In the genomic region with DNA sequence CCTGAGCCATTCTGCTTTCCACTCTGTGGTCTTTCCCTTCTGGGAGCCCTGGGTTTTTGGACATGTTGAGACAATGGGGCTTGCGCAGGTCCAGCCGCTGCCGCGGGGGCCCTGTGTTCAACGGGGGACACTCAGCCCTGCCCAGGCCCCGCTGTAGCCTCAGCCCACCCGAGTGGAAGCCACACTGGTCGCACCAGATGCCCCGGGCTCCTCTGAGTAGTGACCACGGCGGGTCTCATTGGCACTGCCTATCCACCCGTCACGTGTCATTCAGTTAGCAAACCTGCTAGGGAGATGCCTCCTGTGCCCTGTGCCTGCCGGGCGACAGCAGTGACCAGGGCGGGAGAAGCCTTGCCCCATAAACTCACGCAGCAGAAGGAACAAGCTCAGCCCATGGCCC, we compare ENCODE assay signal across 22 cellular contexts. TPM values are rescaled to one million over a fixed set of nuclear protein-coding genes. Genes with fewer than 3 reads are reported as not detected.
A peak's percentile ranks its signal among the peaks of the same experiment; 100 is the strongest.
DNase-seq lines count a peak whose midpoint lies in the region; ATAC-seq and TF ChIP-seq lines count a peak whose summit lies in the region.
"Had no signal": no experiment of that assay in that cellular context is flagged by ENCODE, and none has a peak within 500 bp of the region (broad histone marks: within the 10 kb centered on the region; RNA-seq: fewer than 3 reads in every experiment).

No MANE protein-coding gene starts in this region.

- H3K4me3 ChIP-seq in GM23338 (no peak overlapping the region), HCT116 (replicated peaks in 1 of 2; ENCODE audit: low read depth in 1 of 2, low read length in 2 of 2) (no peak overlapping the region), neuronal stem cell (ENCODE audit: low read length in 2 of 2) (no peak overlapping the region), PC-3 (ENCODE audit: low read length) (no peak overlapping the region)
- H3K4me3 ChIP-seq in effector memory CD4-positive, alpha-beta T cell (ENCODE audit: insufficient read depth, low read depth, low read length, poor library complexity, severe bottlenecking) = no peak overlapping the region
- H3K4me3 ChIP-seq: SJCRH30 had no signal

- H3K4me1 Mint-ChIP-seq in GM23338 (no peaks in the 10 kb centered on the region), brain (no peaks in the 10 kb centered on the region)

- peak overlapping the region; percentile 37 for H3K4ac ChIP-seq in neuronal stem cell (ENCODE audit: low read length)

- H3K27ac Mint-ChIP-seq in GM23338 (0 out of 2 replicates have a peak overlapping the region, but pooled peaks have one; percentile 48), brain (peak overlapping the region in 3 of 5 experiments; percentile 9 to 63 (median 38))
- H3K27ac Mint-ChIP-seq: CD4-positive, alpha-beta T cell had no signal

- H4K20me1 ChIP-seq in GM23338 (replicated peaks; ENCODE audit: insufficient read depth) (no peaks in the 10 kb centered on the region), HCT116 (ENCODE audit: insufficient read depth) (no peaks in the 10 kb centered on the region), PC-3 (ENCODE audit: low read length) (no peaks in the 10 kb centered on the region)

- peak overlapping the region; percentile 85 for H4K91ac ChIP-seq in neuronal stem cell (ENCODE audit: low read depth, low read length, poor library complexity)

- TF ChIP-seq POLR2A in HCT116 (IDR thresholded peaks at IDR 0.05; ENCODE audit: borderline replicate concordance, extremely low read depth, insufficient read depth, insufficient read length) = no peak

- H3K27me3 ChIP-seq in GM23338 (ENCODE audit: insufficient read depth) = no peaks in the 10 kb centered on the region
- no peaks in the 10 kb centered on the region for H3K27me3 ChIP-seq in HCT116 (ENCODE audit: insufficient read depth, low read length)
- H3K27me3 ChIP-seq in neuronal stem cell (ENCODE audit: control insufficient read depth in 3 of 3, insufficient read depth in 3 of 3, low read depth in 1 of 3, low read length in 3 of 3) = no peaks in the 10 kb centered on the region
- H3K27me3 ChIP-seq in PC-3 (ENCODE audit: low read length) = no peaks in the 10 kb centered on the region
- no peaks in the 10 kb centered on the region for H3K27me3 ChIP-seq in effector memory CD4-positive, alpha-beta T cell (replicated peaks; ENCODE audit: control insufficient read depth, insufficient read depth, low read length, poor library complexity, severe bottlenecking)
- H3K27me3 ChIP-seq: SJCRH30 had no signal

- H2AFZ ChIP-seq in GM23338 (no peak overlapping the region), HCT116 (ENCODE audit: low read depth, low read length, poor library complexity, severe bottlenecking) (no peak overlapping the region), neuronal stem cell (ENCODE audit: low read length) (no peak overlapping the region), PC-3 (ENCODE audit: low read length) (no peak overlapping the region)

- H3K18ac ChIP-seq in neuronal stem cell (ENCODE audit: low read length) = peak overlapping the region; percentile 48

- H2BK120ac ChIP-seq in neuronal stem cell (ENCODE audit: low read depth, low read length) = peak overlapping the region; percentile 2

- H3K27ac ChIP-seq in GM23338 (ENCODE audit: low read depth) = no peak overlapping the region
- H3K27ac ChIP-seq in HCT116 (ENCODE audit: low read depth, low read length) = peak overlapping the region; percentile 7; the same call in 1 of the 2 replicates
- no peak overlapping the region for H3K27ac ChIP-seq in neuronal stem cell (replicated peaks; ENCODE audit: low read length)
- no peak overlapping the region for H3K27ac ChIP-seq in PC-3 (ENCODE audit: low read length)
- no peak overlapping the region for H3K27ac ChIP-seq in effector memory CD4-positive, alpha-beta T cell (ENCODE audit: insufficient read depth, low read length, poor library complexity, severe bottlenecking)
- H3K27ac ChIP-seq: SJCRH30 had no signal

- H3K9me3 ChIP-seq in HCT116 (ENCODE audit: control insufficient read depth in 1 of 2, insufficient read depth in 1 of 2, low read depth in 1 of 2, low read length in 2 of 2) (no peaks in the 10 kb centered on the region), neuronal stem cell (replicated peaks in 1 of 2; ENCODE audit: control insufficient read depth in 2 of 2, insufficient read depth in 1 of 2, low read depth in 1 of 2, low read length in 2 of 2) (no peaks in the 10 kb centered on the region), PC-3 (ENCODE audit: low read length) (no peaks in the 10 kb centered on the region)
- H3K9me3 ChIP-seq in effector memory CD4-positive, alpha-beta T cell (ENCODE audit: control insufficient read depth, low read length) = no peaks in the 10 kb centered on the region
- H3K9me3 ChIP-seq: SJCRH30 had no signal

- H2BK5ac ChIP-seq in neuronal stem cell (ENCODE audit: low read length) = peak overlapping the region; percentile 54

- H3K4me2 ChIP-seq in GM23338 = no peak overlapping the region
- no peak overlapping the region for H3K4me2 ChIP-seq in HCT116 (ENCODE audit: low read length)
- no peak overlapping the region for H3K4me2 ChIP-seq in neuronal stem cell (ENCODE audit: insufficient read depth, low read length, poor library complexity, severe bottlenecking)
- H3K4me2 ChIP-seq in PC-3 (ENCODE audit: low read length) = no peak overlapping the region

- TF ChIP-seq CTCF in GM23338 (conservative IDR thresholded peaks at IDR 0.05; ENCODE audit: low read depth in 2 of 2) (no peak), HCT116 (IDR thresholded peaks at IDR 0.05 in 2 of 3, conservative IDR thresholded peaks at IDR 0.05 in 1 of 3; ENCODE audit: borderline replicate concordance in 1 of 3, insufficient read depth in 1 of 3, low read depth in 2 of 3, low read length in 2 of 3) (no peak), brain (conservative IDR thresholded peaks at IDR 0.05) (no peak), PC-3 (conservative IDR thresholded peaks at IDR 0.05; ENCODE audit: low read depth, low read length) (no peak)

- no peak overlapping the region for H3K23ac ChIP-seq in neuronal stem cell (ENCODE audit: low read depth, low read length, poor library complexity)

- peak overlapping the region; percentile 41 for H2BK12ac ChIP-seq in neuronal stem cell (ENCODE audit: low read length)

- peak overlapping the region; percentile 5 for H2BK15ac ChIP-seq in neuronal stem cell (ENCODE audit: low read length)

- CTCF ChIA-PET in HCT116 (lab: Charles Lee) = no interaction called here
- CTCF ChIA-PET in PC-3 (lab: Charles Lee) = no interaction called here

- H3K79me1 ChIP-seq in neuronal stem cell (ENCODE audit: low read depth, low read length) = peaks cover 10% of the 10 kb centered on the region

- ATAC-seq in GM23338 (no peak), HCT116 (no peak), PC-3 (no peak), HG03342 (IDR thresholded peaks at IDR 0.05; ENCODE audit: unreplicated experiment) (no peak)
- ATAC-seq: Panc1 had no signal

- no peak overlapping the region for H3K4me3 Mint-ChIP-seq in GM23338
- no peak overlapping the region for H3K4me3 Mint-ChIP-seq in brain
- H3K4me3 Mint-ChIP-seq: CD4-positive, alpha-beta T cell had no signal

- TF ChIP-seq RAD21 in HCT116 (IDR thresholded peaks at IDR 0.05; ENCODE audit: low read depth) = no peak

- DNase-seq in GM23338 (ENCODE audit: low spot score) (no peak), HCT116 (ENCODE audit: low read depth, low spot score) (no peak), neuronal stem cell (ENCODE audit: low spot score) (no peak), PC-3 (no peak)
- DNase-seq in effector memory CD4-positive, alpha-beta T cell = no peak
- DNase-seq: CD4-positive, alpha-beta T cell; COR-L47; DMS79; KBM-7; NCI-H1092; NCI-H1436; NCI-H1930; NCI-H226; NCI-H510A treated with DMSO at 0.1 percent for 48 hours; NCI-H774; NK-92 treated with Interleukin-12 subunit alpha and Interleukin-12 subunit beta, amount 100 ng/mL, for 24 hours; SJCRH30 had no signal

- no peaks in the 10 kb centered on the region for H3K9me2 ChIP-seq in GM23338 (ENCODE audit: insufficient read depth)
- H3K9me2 ChIP-seq in HCT116 (ENCODE audit: insufficient read depth) = no peaks in the 10 kb centered on the region
- H3K9me2 ChIP-seq in PC-3 (replicated peaks; ENCODE audit: low read length) = no peaks in the 10 kb centered on the region

- RAD21 ChIA-PET in HCT116 (lab: Charles Lee; ENCODE audit: low non-redundant PET in 1 of 2, low total read pairs in 2 of 2, uncharacterized antibody in 2 of 2, unreplicated experiment in 2 of 2) = no interaction called here

- intact Hi-C loops in HCT116 (cut with micrococcal nuclease) = no loop called here
- intact Hi-C loops in PC-3 (cut with micrococcal nuclease) = no loop called here

- H3K9ac ChIP-seq in HCT116 (ENCODE audit: low read length) (no peak overlapping the region), neuronal stem cell (ENCODE audit: low read depth, low read length, poor library complexity) (no peak overlapping the region), PC-3 (ENCODE audit: low read length) (no peak overlapping the region)

- no TSS peak for BruUV-seq in HCT116 (replicated peaks; lab: Mats Ljungman, UMichigan)
- BruUV-seq in PC-3 (replicated peaks; lab: Mats Ljungman, UMichigan) = no TSS peak

- peaks cover 12% of the 10 kb centered on the region for H3K36me3 Mint-ChIP-seq in GM23338 (ENCODE audit: low read depth)
- peaks cover 40% of the 10 kb centered on the region for H3K36me3 Mint-ChIP-seq in brain

- H2AK5ac ChIP-seq in neuronal stem cell (ENCODE audit: low read depth, low read length) = peak overlapping the region; percentile 96

- H3K36me3 ChIP-seq in GM23338 (ENCODE audit: insufficient read depth) (no peaks in the 10 kb centered on the region), HCT116 (ENCODE audit: control insufficient read depth in 1 of 2, insufficient read depth in 2 of 2, low read length in 2 of 2) (peaks cover 4 to 6% of the 10 kb centered on the region in 2 experiments; a peak in 2 of 4 replicates), neuronal stem cell (replicated peaks in 1 of 2; ENCODE audit: control insufficient read depth in 2 of 2, insufficient read depth in 2 of 2, low read length in 2 of 2) (peaks cover 22 to 45% of the 10 kb centered on the region in 2 donors), PC-3 (ENCODE audit: low read depth, low read length) (no peaks in the 10 kb centered on the region)
- H3K36me3 ChIP-seq in effector memory CD4-positive, alpha-beta T cell (ENCODE audit: control insufficient read depth, insufficient read depth, low read length) = peaks cover 36% of the 10 kb centered on the region
- H3K36me3 ChIP-seq: SJCRH30 had no signal

- no peak overlapping the region for H4K8ac ChIP-seq in neuronal stem cell (ENCODE audit: low read depth, low read length)

- H3K27me3 Mint-ChIP-seq in GM23338 (ENCODE audit: insufficient read depth, low read depth, poor library complexity) (peaks cover 2% of the 10 kb centered on the region), brain (no peaks in the 10 kb centered on the region)
- H3K27me3 Mint-ChIP-seq: CD4-positive, alpha-beta T cell had no signal

- H3F3A ChIP-seq in GM23338 (replicated peaks; ENCODE audit: low read depth) (no peaks in the 10 kb centered on the region), PC-3 (ENCODE audit: low read length, unreplicated experiment) (no peaks in the 10 kb centered on the region)

- H3K9me3 Mint-ChIP-seq in GM23338 = no peaks in the 10 kb centered on the region; the same call in 2 of the 3 replicates
- no peaks in the 10 kb centered on the region for H3K9me3 Mint-ChIP-seq in brain
- H3K9me3 Mint-ChIP-seq: CD4-positive, alpha-beta T cell had no signal

- no peaks in the 10 kb centered on the region for H3K79me2 ChIP-seq in GM23338 (replicated peaks; ENCODE audit: insufficient read depth)
- no peaks in the 10 kb centered on the region for H3K79me2 ChIP-seq in HCT116 (ENCODE audit: insufficient read depth, low read length)
- H3K79me2 ChIP-seq in PC-3 (ENCODE audit: low read length) = no peaks in the 10 kb centered on the region

- no peaks in the 10 kb centered on the region for H3K4me1 ChIP-seq in GM23338 (ENCODE audit: insufficient read depth)
- no peaks in the 10 kb centered on the region for H3K4me1 ChIP-seq in HCT116 (ENCODE audit: control insufficient read depth in 1 of 2, insufficient read depth in 2 of 2, low read length in 2 of 2)
- H3K4me1 ChIP-seq in neuronal stem cell (ENCODE audit: control insufficient read depth in 2 of 2, insufficient read depth in 1 of 2, low read depth in 1 of 2, low read length in 2 of 2) = peaks cover 0 to 2% of the 10 kb centered on the region in 2 donors
- no peaks in the 10 kb centered on the region for H3K4me1 ChIP-seq in PC-3 (ENCODE audit: insufficient read depth, low read length)
- no peaks in the 10 kb centered on the region for H3K4me1 ChIP-seq in effector memory CD4-positive, alpha-beta T cell (ENCODE audit: control insufficient read depth, insufficient read depth, low read length, poor library complexity, severe bottlenecking)
- H3K4me1 ChIP-seq: SJCRH30 had no signal

- no peak overlapping the region for H3K14ac ChIP-seq in neuronal stem cell (ENCODE audit: low read length)

- WGBS in neuronal stem cell (ENCODE audit: extremely low coverage in 2 of 2, insufficient read length in 2 of 2, insufficient replicate concordance in 1 of 2), 2 donors = no CpG with 5 or more reads among the region's 17 CpGs

- POLR2A ChIA-PET in HCT116 (lab: Charles Lee) = no interaction called here
- POLR2A ChIA-PET in PC-3 (lab: Charles Lee; ENCODE audit: unreplicated experiment) = no interaction called here

RNA-seq across cellular contexts. Expression of a gene that starts 19.1 kb away (rescaled TPM):
- total RNA-seq in GM23338 (2014; rRNA removed; shearing (Covaris generic)) = 8.3 and 17.3 TPM in 2 replicates
- polyA plus RNA-seq in GM23338 (2016; fragmentation: Nextera tagmentation; extraction: Ambion mirVana) (3.7 and 4.6 TPM in 2 replicates), brain (ENCODE audit: insufficient read depth, low read depth, low replicate concordance) (5.2 TPM)
- total RNA-seq in HCT116 (2021; ENCODE audit: unreplicated experiment) (46.3 TPM), PC-3 (2014; rRNA removed) (28.5 and 51.2 TPM in 2 replicates)
- 25.8 and 32.0 TPM in 2 replicates for polyA plus RNA-seq in HCT116 (2012)
- 5.2 TPM for polyA plus RNA-seq in neuronal stem cell (2013, experiment 1 of 2)
- polyA plus RNA-seq in neuronal stem cell (2013, experiment 2 of 2) = 5.3 TPM

RNA-seq across cellular contexts. Expression of a gene that starts 23.1 kb away (rescaled TPM):
- total RNA-seq in GM23338 (2014; rRNA removed; shearing (Covaris generic)) = 0.24 and 1.5 TPM in 2 replicates
- polyA plus RNA-seq in GM23338 (2016; fragmentation: Nextera tagmentation; extraction: Ambion mirVana) = 0.19 TPM in 1 of 2 replicates, not detected in the other
- total RNA-seq in HCT116 (2021; ENCODE audit: unreplicated experiment) = 0.44 TPM
- 0.10 and 0.25 TPM in 2 replicates for polyA plus RNA-seq in HCT116 (2012)
- not detected for polyA plus RNA-seq in brain (ENCODE audit: insufficient read depth, low read depth, low replicate concordance)
- polyA plus RNA-seq in neuronal stem cell (2013, experiment 1 of 2) = 0.45 TPM
- 0.47 TPM for polyA plus RNA-seq in neuronal stem cell (2013, experiment 2 of 2)
- not detected in 2 replicates for total RNA-seq in PC-3 (2014; rRNA removed)
- total RNA-seq: H4, SJCRH30 had no signal
- polyA plus RNA-seq: BJ had no signal

RNA-seq across cellular contexts. Expression of a gene that starts 51.7 kb away (rescaled TPM):
- 42.5 and 49.5 TPM in 2 replicates for total RNA-seq in GM23338 (2014; rRNA removed; shearing (Covaris generic))
- polyA plus RNA-seq in GM23338 (2016; fragmentation: Nextera tagmentation; extraction: Ambion mirVana) = 25.7 and 27.6 TPM in 2 replicates
- 45.9 TPM for total RNA-seq in HCT116 (2021; ENCODE audit: unreplicated experiment)
- polyA plus RNA-seq in HCT116 (2012) = 27.7 and 31.6 TPM in 2 replicates
- polyA plus RNA-seq in brain (ENCODE audit: insufficient read depth, low read depth, low replicate concordance) = 26.1 TPM
- polyA plus RNA-seq in neuronal stem cell (2013, experiment 1 of 2) = 25.2 TPM
- polyA plus RNA-seq in neuronal stem cell (2013, experiment 2 of 2) = 27.0 TPM
- 30.2 and 32.1 TPM in 2 replicates for total RNA-seq in PC-3 (2014; rRNA removed)

RNA-seq across cellular contexts. Expression of a gene that starts 55.5 kb away (rescaled TPM):
- 0.62 and 1.2 TPM in 2 replicates for total RNA-seq in GM23338 (2014; rRNA removed; shearing (Covaris generic))
- 0.12 and 0.29 TPM in 2 replicates for polyA plus RNA-seq in GM23338 (2016; fragmentation: Nextera tagmentation; extraction: Ambion mirVana)
- 0.34 TPM for total RNA-seq in HCT116 (2021; ENCODE audit: unreplicated experiment)
- 0.05 and 0.09 TPM in 2 replicates for polyA plus RNA-seq in HCT116 (2012)
- 4.4 TPM for polyA plus RNA-seq in brain (ENCODE audit: insufficient read depth, low read depth, low replicate concordance)
- polyA plus RNA-seq in neuronal stem cell (2013, experiment 1 of 2) = 0.45 TPM
- 0.37 TPM for polyA plus RNA-seq in neuronal stem cell (2013, experiment 2 of 2)
- total RNA-seq in PC-3 (2014; rRNA removed) = not detected in 2 replicates
- total RNA-seq: H4 had no signal
- polyA plus RNA-seq: BJ had no signal
